ENCODE assay signal across 8 cellular contexts in genomic region chr12:111405149-111405855, GRCh38. TPM values are rescaled to one million over a fixed set of nuclear protein-coding genes. Genes with fewer than 3 reads are reported as not detected.
A peak's percentile ranks its signal among the peaks of the same experiment; 100 is the strongest.
DNase-seq lines count a peak whose midpoint lies in the region; ATAC-seq and TF ChIP-seq lines count a peak whose summit lies in the region.

No MANE protein-coding gene starts in this region.

- intact Hi-C loops in right cardiac atrium (cut with DNase I) (loop anchor here in 1 of 4 donors (5.0 kb wide), 1 partner anchor 42 kb away; no protein-coding TSS in a partner anchor), vagina (cut with DNase I) (no loop called here)

- TF ChIP-seq POLR2A in GM18505 (IDR thresholded peaks at IDR 0.05; ENCODE audit: borderline replicate concordance, extremely low read depth, insufficient read depth, insufficient read length), result peak; percentile 69
- no peak for TF ChIP-seq POLR2A in vagina (IDR thresholded peaks at IDR 0.05)

- peaks cover 2% of the 10 kb centered on the region for H3K36me3 Mint-ChIP-seq in T-helper 17 cell (ENCODE audit: low read depth)

- peak; percentile 91 to 97 for DNase-seq in NCI-H187 (lab: John Stamatoyannopoulos, UW)
- DNase-seq in T-helper 17 cell, result peak; percentile 95 to 99 (median 99)
- peak; percentile 95 to 98 (median 97) for DNase-seq in right cardiac atrium
- DNase-seq in putamen (ENCODE audit: low spot score), result peak; percentile 88
- DNase-seq in vagina (ENCODE audit: extremely low spot score in 2 of 2), result no peak

- H3K4me1 Mint-ChIP-seq in T-helper 17 cell, result peaks cover 45% of the 10 kb centered on the region

- ATAC-seq in GM18505 (IDR thresholded peaks at IDR 0.05; ENCODE audit: unreplicated experiment) (peak; percentile 63), HG02943 (IDR thresholded peaks at IDR 0.05; ENCODE audit: low read depth, unreplicated experiment) (peak; percentile 53), T-helper 17 cell (peak; percentile 79), right cardiac atrium (peak; percentile 85 to 90)

- H3K4me3 ChIP-seq in right cardiac atrium (ENCODE audit: low read length), result peak overlapping the region; percentile 79
- H3K4me3 ChIP-seq in vagina, result peak overlapping the region; percentile 72 to 87

- H3K27me3 ChIP-seq in right cardiac atrium (ENCODE audit: control insufficient read depth, insufficient read depth), result no peaks in the 10 kb centered on the region
- H3K27me3 ChIP-seq in vagina, result no peaks in the 10 kb centered on the region

- peak overlapping the region; percentile 96 for H3K4me3 Mint-ChIP-seq in T-helper 17 cell

- 1% methylated on average over 59 of the region's 59 CpGs for WGBS in right cardiac atrium

- no peaks in the 10 kb centered on the region for H3K27me3 Mint-ChIP-seq in T-helper 17 cell

- TF ChIP-seq CTCF in vagina (IDR thresholded peaks at IDR 0.05), result peak in 2 of 3 experiments; percentile 17 to 28

- H3K27ac ChIP-seq in angular gyrus (ENCODE audit: low read depth, low read length) (peak overlapping the region; percentile 55), right cardiac atrium (ENCODE audit: low read length) (peak overlapping the region; percentile 4), vagina (peak overlapping the region; percentile 83)

- H3K4me1 ChIP-seq in right cardiac atrium (ENCODE audit: control insufficient read depth, insufficient read depth, low read length) (peaks cover 20% of the 10 kb centered on the region), vagina (peaks cover 71% of the 10 kb centered on the region)

- H3K36me3 ChIP-seq in vagina, result no peaks in the 10 kb centered on the region

- H3K27ac Mint-ChIP-seq in T-helper 17 cell, result peak overlapping the region; percentile 97

- H3K9me3 ChIP-seq in T-helper 17 cell (ENCODE audit: control insufficient read depth, low read length, poor library complexity, severe bottlenecking), result no peaks in the 10 kb centered on the region
- no peaks in the 10 kb centered on the region for H3K9me3 ChIP-seq in right cardiac atrium (ENCODE audit: control insufficient read depth, low read length)
- no peaks in the 10 kb centered on the region for H3K9me3 ChIP-seq in vagina

RNA-seq across cellular contexts. Expression of gene SH2B3, which starts 0.4 kb away (rescaled TPM):
- 10 to 100 TPM; 38.7 to 39.3 TPM for total RNA-seq in T-helper 17 cell
- 10 to 100 TPM; 24.9 to 31.2 (median 29.2) TPM for total RNA-seq in right cardiac atrium
- polyA plus RNA-seq in right cardiac atrium, result 10.3 TPM
- total RNA-seq in vagina, result 24.1 TPM

RNA-seq across cellular contexts. Expression of gene PHETA1, which starts 36.4 kb away (rescaled TPM):
- total RNA-seq in T-helper 17 cell (1 to 10 TPM; 2.1 to 2.5 TPM), right cardiac atrium (10 to 100 TPM in 1 of 4 donors, 1 to 10 TPM in 3; 8.0 to 11.6 (median 8.8) TPM), vagina (5.6 TPM)
- polyA plus RNA-seq in right cardiac atrium, result 9.1 TPM

Comparison
In these comparisons a context has a peak if more than half of its experiments do, and no peak if none do; other contexts are left out.
1. DNase-seq: peak in NCI-H187 (2 of 2), T-helper 17 cell (3 of 3), right cardiac atrium (3 of 3) and putamen (single experiment); none in vagina (0 of 2).
2. H3K27ac ChIP-seq: peak in every context shown above with its lines; median percentile 83 in vagina; 55 in angular gyrus; 4 in right cardiac atrium.
3. Peak in every context shown above with its lines, with median percentiles within 50 percentile points of each other: ATAC-seq.